8 cellular contexts compared by ENCODE assay signal in the genomic region with DNA sequence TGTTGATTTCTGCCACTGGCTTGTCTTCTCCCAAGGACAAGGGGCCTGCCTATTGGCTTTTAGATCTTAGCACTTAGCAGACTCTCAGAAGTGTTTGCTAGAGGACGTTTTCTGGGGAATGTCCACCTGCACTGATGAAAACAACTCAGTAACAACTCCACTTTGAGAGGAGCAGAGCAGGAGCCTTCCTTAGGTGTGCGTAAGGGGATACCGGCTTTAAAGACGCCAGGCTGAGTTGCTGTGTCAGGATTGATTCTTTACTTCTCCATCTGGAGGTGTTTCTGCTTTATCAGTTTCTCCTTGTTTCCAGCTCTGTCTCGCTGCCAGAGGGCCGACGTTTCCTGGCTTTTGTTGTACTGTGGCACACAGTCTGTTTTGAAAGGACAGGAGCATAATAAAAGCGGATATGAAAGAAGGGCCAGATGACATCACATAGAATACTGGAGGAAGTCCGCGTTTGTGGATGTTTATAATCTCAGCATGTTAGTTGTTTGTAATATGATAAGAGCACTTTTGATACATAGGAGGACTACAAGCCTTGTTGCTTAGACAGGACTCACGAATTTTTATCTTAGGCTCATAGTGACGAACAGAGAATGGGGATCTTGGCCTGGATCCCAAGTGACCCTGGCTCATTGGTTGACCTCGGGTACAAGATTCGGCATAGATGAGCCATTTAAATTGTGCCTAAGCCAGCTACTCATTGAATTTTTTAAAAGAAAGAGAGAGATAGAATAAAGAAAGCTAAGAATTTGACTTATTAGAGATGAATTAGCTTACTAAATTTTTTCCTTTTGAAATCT. TPM values are rescaled to one million over a fixed set of nuclear protein-coding genes. Genes with fewer than 3 reads are reported as not detected.
A peak's percentile ranks its signal among the peaks of the same experiment; 100 is the strongest.
DNase-seq lines count a peak whose midpoint lies in the region; ATAC-seq, FAIRE-seq and TF ChIP-seq lines count a peak whose summit lies in the region.

No MANE protein-coding gene starts in this region.

- in situ Hi-C loops in HepG2 (cut with HindIII; ENCODE audit: extremely low pct_ligation_motif_present, low pct_unique_long_range_greater_than_20kb) = no loop called here

- no peaks in the 10 kb centered on the region for H4K20me1 ChIP-seq in HepG2 (ENCODE audit: insufficient read depth, low read length)
- no peaks in the 10 kb centered on the region for H4K20me1 ChIP-seq in PC-3 (ENCODE audit: low read length)

- H3K9me3 ChIP-seq in liver (ENCODE audit: control insufficient read depth in 4 of 4, low read length in 3 of 4) (no peaks in the 10 kb centered on the region), HepG2 (ENCODE audit: low read length) (no peaks in the 10 kb centered on the region), right cardiac atrium (ENCODE audit: control insufficient read depth, low read length) (no peaks in the 10 kb centered on the region), thoracic aorta (no peaks in the 10 kb centered on the region), PC-3 (ENCODE audit: low read length) (no peaks in the 10 kb centered on the region)

- no peaks in the 10 kb centered on the region for H3K79me2 ChIP-seq in HepG2 (ENCODE audit: insufficient read depth, low read length)
- H3K79me2 ChIP-seq in PC-3 (ENCODE audit: low read length) = peaks cover 43% of the 10 kb centered on the region

- TF ChIP-seq EP300 in HepG2 (IDR thresholded peaks at IDR 0.05; ENCODE audit: low read depth in 2 of 2, low read length in 2 of 2) = no peak
- no peak for TF ChIP-seq EP300 in HepG2 (CRISPR knock-in tag; IDR thresholded peaks at IDR 0.05; ENCODE audit: borderline replicate concordance)

- DNase-seq in HepG2 (ENCODE audit: low spot score) = no peak
- no peak for DNase-seq in RWPE1 (ENCODE audit: low spot score)
- DNase-seq in right cardiac atrium = peak; percentile 72 to 84 (median 83)
- DNase-seq in thoracic aorta (ENCODE audit: low spot score) = no peak
- DNase-seq in PC-3 = no peak
- DNase-seq in ecto neural progenitor cell (ENCODE audit: low spot score) = no peak
- DNase-seq in stimulated activated CD8-positive, alpha-beta memory T cell treated with anti-CD3 and anti-CD28 coated beads, Interleukin-4, amount 100 ng/mL, for 48 hours = no peak

- no peak for TF ChIP-seq CTCF in liver (IDR thresholded peaks at IDR 0.05; ENCODE audit: low read depth, low read length, missing input control)
- no peak for TF ChIP-seq CTCF in HepG2 (CRISPR knock-in tag; IDR thresholded peaks at IDR 0.05)
- no peak for TF ChIP-seq CTCF in RWPE1 (conservative IDR thresholded peaks at IDR 0.05; ENCODE audit: low read depth)
- TF ChIP-seq CTCF in thoracic aorta (IDR thresholded peaks at IDR 0.05) = no peak
- no peak for TF ChIP-seq CTCF in PC-3 (conservative IDR thresholded peaks at IDR 0.05; ENCODE audit: low read depth, low read length)

- H3K27ac ChIP-seq in liver (ENCODE audit: low read depth in 1 of 2, low read length in 2 of 2) = peak overlapping the region; percentile 80 to 85
- H3K27ac ChIP-seq in HepG2 (ENCODE audit: extremely low read length, insufficient read depth, low read length) = no peak overlapping the region
- peak overlapping the region; percentile 57 for H3K27ac ChIP-seq in RWPE1
- H3K27ac ChIP-seq in right cardiac atrium (ENCODE audit: low read length) = peak overlapping the region; percentile 98
- H3K27ac ChIP-seq in thoracic aorta = peak overlapping the region; percentile 96
- no peak overlapping the region for H3K27ac ChIP-seq in PC-3 (ENCODE audit: low read length)

- BruUV-seq in HepG2 (replicated peaks; lab: Mats Ljungman, UMichigan) (no TSS peak), PC-3 (replicated peaks; lab: Mats Ljungman, UMichigan) (no TSS peak)

- TF ChIP-seq POLR2A in HepG2 (IDR thresholded peaks at IDR 0.05; ENCODE audit: insufficient read depth in 1 of 2, low read depth in 2 of 2, low read length in 2 of 2) = no peak

- POLR2A ChIA-PET in HepG2 (lab: Yijun Ruan, JAX) = no interaction called here
- POLR2A ChIA-PET in RWPE1 (lab: Yijun Ruan, JAX; ENCODE audit: low non-redundant PET) = no interaction called here
- POLR2A ChIA-PET in PC-3 (lab: Charles Lee; ENCODE audit: unreplicated experiment) = no interaction called here

- H3K36me3 ChIP-seq in liver (ENCODE audit: control insufficient read depth in 4 of 4, insufficient read depth in 3 of 4, low read depth in 1 of 4, low read length in 3 of 4) (no peaks in the 10 kb centered on the region), HepG2 (replicated peaks in 1 of 2; ENCODE audit: control insufficient read depth in 1 of 2, insufficient read depth in 2 of 2, low read length in 2 of 2) (no peaks in the 10 kb centered on the region), thoracic aorta (peaks cover 6% of the 10 kb centered on the region), PC-3 (ENCODE audit: low read depth, low read length) (no peaks in the 10 kb centered on the region)

- CTCF ChIA-PET in HepG2 (lab: Yijun Ruan, JAX; ENCODE audit: low intra/inter-chr PET ratio, low total read pairs) = no interaction called here
- CTCF ChIA-PET in RWPE1 (lab: Yijun Ruan, JAX) = no interaction called here
- CTCF ChIA-PET in PC-3 (lab: Charles Lee) = no interaction called here

- H2AFZ ChIP-seq in HepG2 (ENCODE audit: low read length) (no peak overlapping the region), PC-3 (ENCODE audit: low read length) (no peak overlapping the region)

- H3K9me2 ChIP-seq in PC-3 (replicated peaks; ENCODE audit: low read length) = no peaks in the 10 kb centered on the region

- H3K4me1 ChIP-seq in liver (ENCODE audit: control insufficient read depth in 4 of 4, insufficient read depth in 4 of 4, low read length in 3 of 4) = peaks cover 0 to 3% (median 0%) of the 10 kb centered on the region in 4 donors
- no peaks in the 10 kb centered on the region for H3K4me1 ChIP-seq in HepG2 (ENCODE audit: insufficient read depth, low read length)
- peaks cover 29% of the 10 kb centered on the region for H3K4me1 ChIP-seq in right cardiac atrium (ENCODE audit: control insufficient read depth, insufficient read depth, low read length)
- H3K4me1 ChIP-seq in thoracic aorta (ENCODE audit: control insufficient read depth in 1 of 2, low read depth in 2 of 2) = peaks cover 55 to 87% of the 10 kb centered on the region in 2 donors
- peaks cover 42% of the 10 kb centered on the region for H3K4me1 ChIP-seq in PC-3 (ENCODE audit: insufficient read depth, low read length)

- H3K4me2 ChIP-seq in HepG2 (ENCODE audit: low read depth, low read length) (no peak overlapping the region), PC-3 (ENCODE audit: low read length) (no peak overlapping the region)

- intact Hi-C loops in HepG2 (cut with micrococcal nuclease; ENCODE audit: unreplicated experiment) = no loop called here
- intact Hi-C loops in right cardiac atrium (cut with DNase I) = loop anchor here in 1 of 4 donors (10.0 kb wide), 1 partner anchor 73 kb away; no protein-coding TSS in a partner anchor
- intact Hi-C loops in PC-3 (cut with micrococcal nuclease) = no loop called here

- no peaks in the 10 kb centered on the region for H3K27me3 ChIP-seq in liver (ENCODE audit: control insufficient read depth in 4 of 4, insufficient read depth in 4 of 4, low read length in 3 of 4)
- H3K27me3 ChIP-seq in HepG2 (ENCODE audit: control insufficient read depth in 1 of 2, insufficient read depth in 2 of 2, low read length in 2 of 2) = peaks cover 6 to 63% of the 10 kb centered on the region in 2 experiments; a peak in 3 of 5 replicates
- no peaks in the 10 kb centered on the region for H3K27me3 ChIP-seq in right cardiac atrium (ENCODE audit: control insufficient read depth, insufficient read depth)
- H3K27me3 ChIP-seq in thoracic aorta (replicated peaks; ENCODE audit: insufficient read depth) = no peaks in the 10 kb centered on the region
- H3K27me3 ChIP-seq in PC-3 (ENCODE audit: low read length) = no peaks in the 10 kb centered on the region

- ATAC-seq in HepG2 = no peak
- ATAC-seq in right cardiac atrium = peak; percentile 22 to 66
- peak; percentile 1 for ATAC-seq in thoracic aorta (ENCODE audit: insufficient number of reproducible peaks, low FRiP score, low read depth)
- no peak for ATAC-seq in PC-3

- no peak overlapping the region for H3K4me3 ChIP-seq in liver (ENCODE audit: low read depth in 1 of 3, low read length in 3 of 3)
- H3K4me3 ChIP-seq in HepG2 (replicated peaks in 1 of 3; ENCODE audit: insufficient read depth in 1 of 3, low read depth in 2 of 3, low read length in 3 of 3) = no peak overlapping the region
- no peak overlapping the region for H3K4me3 ChIP-seq in right cardiac atrium (ENCODE audit: low read length)
- peak overlapping the region; percentile 56 for H3K4me3 ChIP-seq in thoracic aorta
- H3K4me3 ChIP-seq in PC-3 (ENCODE audit: low read length) = no peak overlapping the region

- no peak overlapping the region for H3K9ac ChIP-seq in liver (ENCODE audit: low read depth in 1 of 2, low read length in 2 of 2)
- no peak overlapping the region for H3K9ac ChIP-seq in HepG2 (ENCODE audit: insufficient read depth, low read depth, low read length)
- no peak overlapping the region for H3K9ac ChIP-seq in PC-3 (ENCODE audit: low read length)

- FAIRE-seq in HepG2 (lab: Jason Lieb, UNC) = no peak

- TF ChIP-seq RAD21 in liver (IDR thresholded peaks at IDR 0.05) (peak in 1 of 2 donors; percentile 12), HepG2 (CRISPR knock-in tag; IDR thresholded peaks at IDR 0.05) (no peak)

- WGBS in liver = 38% methylated on average over 14 of the region's 14 CpGs
- WGBS in HepG2 (ENCODE audit: low lambda C conversion rate) = 27% methylated on average over 14 of the region's 14 CpGs
- WGBS in right cardiac atrium = 11% methylated on average over 14 of the region's 14 CpGs

- no peaks in the 10 kb centered on the region for H3F3A ChIP-seq in PC-3 (ENCODE audit: low read length, unreplicated experiment)

RNA-seq across cellular contexts. Expression of a gene that starts 34.6 kb away (rescaled TPM):
- total RNA-seq in liver (10 to 100 TPM; 40.0 to 45.2 TPM), HepG2 (2016; rRNA removed; fragmentation: Illumina TruSeq; extraction: Trizol) (0.15 and 0.22 TPM in 2 replicates), right cardiac atrium (100 to 1,000 TPM in 3 of 4 donors, 10 to 100 TPM in 1; 84.7 to 268 (median 123) TPM), thoracic aorta (1,000 to 10,000 TPM in 1 of 2 donors, 100 to 1,000 TPM in 1; 999 to 1,135 TPM), PC-3 (2014; rRNA removed) (74.5 and 127 TPM in 2 replicates)
- polyA plus RNA-seq in liver (10 to 100 TPM in 1 of 2 donors, 1 to 10 TPM in 1; 8.0 to 40.7 TPM), HepG2 (2011; rRNA removed) (1.0 and 1.9 TPM in 2 replicates), right cardiac atrium (101 TPM)
- not detected in 2 replicates for total RNA-seq in HepG2 (2016; cell fraction: cytosol; rRNA removed; fragmentation: Illumina TruSeq; extraction: Trizol; ENCODE audit: low read depth)
- 0.15 and 0.35 TPM in 2 replicates for total RNA-seq in HepG2 (2016; cell fraction: insoluble cytoplasmic fraction; rRNA removed; fragmentation: Illumina TruSeq; extraction: Trizol)
- not detected in 2 replicates for total RNA-seq in HepG2 (2016; cell fraction: membrane; rRNA removed; fragmentation: Illumina TruSeq; extraction: Trizol)
- total RNA-seq in HepG2 (2016; cell fraction: nucleus; rRNA removed; fragmentation: Illumina TruSeq; extraction: Trizol) = 1.3 TPM in 1 of 2 replicates, not detected in the other
- polyA plus RNA-seq in HepG2 (2011; cell fraction: cytosol; rRNA removed) = 0.56 and 1.6 TPM in 2 replicates
- 1.2 and 4.2 TPM in 2 replicates for polyA plus RNA-seq in HepG2 (2011; cell fraction: nucleus; rRNA removed)
- polyA plus RNA-seq in HepG2 (2012) = 0.25 and 0.92 TPM in 2 replicates
- 0.21 TPM in 1 of 2 replicates, not detected in the other for polyA plus RNA-seq in HepG2 (2016; cell fraction: cytosol; fragmentation: Illumina TruSeq; extraction: Trizol; ENCODE audit: low read depth)
- 0.19 and 0.68 TPM in 2 replicates for polyA plus RNA-seq in HepG2 (2016; cell fraction: insoluble cytoplasmic fraction; fragmentation: Illumina TruSeq; extraction: Trizol; ENCODE audit: low read depth)
- 0.21 and 0.27 TPM in 2 replicates for polyA plus RNA-seq in HepG2 (2016; cell fraction: membrane; fragmentation: Illumina TruSeq; extraction: Trizol; ENCODE audit: low read depth)
- 0.37 TPM in 1 of 2 replicates, not detected in the other for polyA plus RNA-seq in HepG2 (2016; cell fraction: nucleus; fragmentation: Illumina TruSeq; extraction: Trizol; ENCODE audit: insufficient read depth, low read depth)
- 3.0 and 8.4 TPM in 2 replicates for polyA minus RNA-seq in HepG2 (2011; rRNA and poly(A)+ RNA removed; ENCODE audit: low replicate concordance)
- 0.97 and 1.9 TPM in 2 replicates for polyA minus RNA-seq in HepG2 (2011; cell fraction: cytosol; rRNA and poly(A)+ RNA removed)
- polyA minus RNA-seq in HepG2 (2011; cell fraction: nucleus; rRNA and poly(A)+ RNA removed) = 0.75 and 1.4 TPM in 2 replicates

RNA-seq across cellular contexts. Expression of a gene that starts 34.7 kb away (rescaled TPM):
- total RNA-seq in liver (10 to 100 TPM; 41.0 to 68.5 TPM), HepG2 (2016; rRNA removed; fragmentation: Illumina TruSeq; extraction: Trizol) (not detected in 2 replicates), right cardiac atrium (100 to 1,000 TPM in 3 of 4 donors, 10 to 100 TPM in 1; 91.9 to 267 (median 118) TPM), thoracic aorta (100 to 1,000 TPM; 505 to 852 TPM), PC-3 (2014; rRNA removed) (35.7 and 48.7 TPM in 2 replicates)
- polyA plus RNA-seq in liver (10 to 100 TPM in 1 of 2 donors, 1 to 10 TPM in 1; 5.0 to 34.7 TPM), HepG2 (2011; rRNA removed) (0.03 TPM in 1 of 2 replicates, not detected in the other), right cardiac atrium (69.8 TPM)
- total RNA-seq in HepG2 (2016; cell fraction: cytosol; rRNA removed; fragmentation: Illumina TruSeq; extraction: Trizol; ENCODE audit: low read depth) = not detected in 2 replicates
- total RNA-seq in HepG2 (2016; cell fraction: insoluble cytoplasmic fraction; rRNA removed; fragmentation: Illumina TruSeq; extraction: Trizol) = not detected in 2 replicates
- not detected in 2 replicates for total RNA-seq in HepG2 (2016; cell fraction: membrane; rRNA removed; fragmentation: Illumina TruSeq; extraction: Trizol)
- total RNA-seq in HepG2 (2016; cell fraction: nucleus; rRNA removed; fragmentation: Illumina TruSeq; extraction: Trizol) = not detected in 2 replicates
- not detected in 2 replicates for polyA plus RNA-seq in HepG2 (2011; cell fraction: cytosol; rRNA removed)
- 0.05 TPM in 1 of 2 replicates, not detected in the other for polyA plus RNA-seq in HepG2 (2011; cell fraction: nucleus; rRNA removed)
- polyA plus RNA-seq in HepG2 (2012) = not detected in 2 replicates
- not detected in 2 replicates for polyA plus RNA-seq in HepG2 (2016; cell fraction: cytosol; fragmentation: Illumina TruSeq; extraction: Trizol; ENCODE audit: low read depth)
- polyA plus RNA-seq in HepG2 (2016; cell fraction: insoluble cytoplasmic fraction; fragmentation: Illumina TruSeq; extraction: Trizol; ENCODE audit: low read depth) = not detected in 2 replicates
- not detected in 2 replicates for polyA plus RNA-seq in HepG2 (2016; cell fraction: membrane; fragmentation: Illumina TruSeq; extraction: Trizol; ENCODE audit: low read depth)
- not detected in 2 replicates for polyA plus RNA-seq in HepG2 (2016; cell fraction: nucleus; fragmentation: Illumina TruSeq; extraction: Trizol; ENCODE audit: insufficient read depth, low read depth)
- polyA minus RNA-seq in HepG2 (2011; rRNA and poly(A)+ RNA removed; ENCODE audit: low replicate concordance) = 10.2 TPM in 1 of 2 replicates, not detected in the other
- not detected in 2 replicates for polyA minus RNA-seq in HepG2 (2011; cell fraction: cytosol; rRNA and poly(A)+ RNA removed)
- 0.13 TPM in 1 of 2 replicates, not detected in the other for polyA minus RNA-seq in HepG2 (2011; cell fraction: nucleus; rRNA and poly(A)+ RNA removed)

Comparison
In these comparisons a context has a peak if more than half of its experiments do, and no peak if none do; other contexts are left out.
1. H3K27ac ChIP-seq: peak in liver (2 of 2), RWPE1 (single experiment), right cardiac atrium (single experiment) and thoracic aorta (2 of 2); none in HepG2 (single experiment) and PC-3 (single experiment).
2. RNA of a gene that starts 34.6 kb away (total RNA-seq): 999 to 1,135 TPM in thoracic aorta, 84.7 to 268 TPM in right cardiac atrium, 74.5 to 127 TPM in PC-3 and 40.0 to 45.2 TPM in liver; 0.15 to 1.3 TPM in HepG2; every median in the first group is over 10 times any median in the second.
3. RNA of a gene that starts 34.7 kb away (total RNA-seq): 505 to 852 TPM in thoracic aorta, 91.9 to 267 TPM in right cardiac atrium, 41.0 to 68.5 TPM in liver and 35.7 to 48.7 TPM in PC-3; not detected in HepG2; every median in the first group is over 10 times any median in the second.
4. ATAC-seq: peak in right cardiac atrium (2 of 2) and thoracic aorta (single experiment); none in HepG2 (single experiment) and PC-3 (single experiment).
5. DNase-seq: peak in right cardiac atrium (3 of 3); none in HepG2 (single experiment), RWPE1 (single experiment), thoracic aorta (single experiment), PC-3 (single experiment), ecto neural progenitor cell (single experiment) and stimulated activated CD8-positive, alpha-beta memory T cell treated with anti-CD3 and anti-CD28 coated beads, Interleukin-4, amount 100 ng/mL, for 48 hours (single experiment).